In the genomic region with DNA sequence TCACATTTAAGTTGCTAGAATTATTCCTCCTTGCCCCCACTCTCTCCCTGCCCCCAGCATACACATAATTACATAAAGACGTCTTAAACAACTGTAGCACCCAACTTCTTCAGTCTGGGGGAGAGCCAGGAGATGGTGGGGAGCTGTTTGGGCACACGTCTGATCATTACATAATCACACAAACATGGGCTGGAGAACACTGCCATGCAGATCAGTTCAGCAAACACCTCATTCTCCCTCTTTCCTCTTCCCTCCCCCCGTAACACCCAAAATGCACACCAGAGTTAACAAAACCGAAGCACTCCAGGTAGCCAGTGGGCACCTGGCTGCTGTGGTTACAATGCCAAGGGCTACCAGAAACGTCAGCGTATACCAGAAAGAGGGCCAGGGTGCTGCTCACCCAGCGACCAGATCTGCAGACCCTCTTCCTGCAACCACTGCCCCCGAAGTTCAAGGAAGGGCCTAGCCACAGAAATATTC, we compare ENCODE assay signal across 9 cellular contexts. TPM values are rescaled to one million over a fixed set of nuclear protein-coding genes. Genes with fewer than 3 reads are reported as not detected.
DNase-seq lines count a peak whose midpoint lies in the region; ATAC-seq and TF ChIP-seq lines count a peak whose summit lies in the region.
"Had no signal": no experiment of that assay in that cellular context is flagged by ENCODE, and none has a peak within 500 bp of the region (broad histone marks: within the 10 kb centered on the region; RNA-seq: fewer than 3 reads in every experiment).

No MANE protein-coding gene starts in this region.

- TF ChIP-seq EP300 in SK-N-SH (IDR thresholded peaks at IDR 0.05; ENCODE audit: borderline replicate concordance in 1 of 2, low read depth in 1 of 2, low read length in 1 of 2) = no peak

- DNase-seq in SK-N-SH (no peak), activated B cell treated with CpG ODN at 0.5 μM for 24 hours (no peak), glutamatergic neuron (no peak), DMS53 (lab: John Stamatoyannopoulos, UW) (no peak), colonic mucosa (no peak)
- DNase-seq: NCI-H1048 had no signal

- H3K4me2 ChIP-seq in SK-N-SH (peak overlapping the region; percentile 88), skeletal muscle satellite cell (ENCODE audit: low read length) (peak overlapping the region; percentile 94)

- H3K4me3 ChIP-seq in SK-N-SH (ENCODE audit: low read depth in 2 of 2, low read length in 1 of 2) = peak overlapping the region; percentile 75 to 84
- no peak overlapping the region for H3K4me3 ChIP-seq in skeletal muscle satellite cell (ENCODE audit: low read length)
- no peak overlapping the region for H3K4me3 ChIP-seq in colonic mucosa

- H3K27me3 ChIP-seq in SK-N-SH (ENCODE audit: insufficient read depth) (no peaks in the 10 kb centered on the region), skeletal muscle satellite cell (ENCODE audit: control insufficient read depth, insufficient read depth, low read length) (peaks cover 20% of the 10 kb centered on the region), colonic mucosa (no peaks in the 10 kb centered on the region)

- H3K27ac Mint-ChIP-seq in activated B cell treated with CpG ODN at 0.5 μM for 24 hours = no peak overlapping the region
- no peak overlapping the region for H3K27ac Mint-ChIP-seq in glutamatergic neuron (ENCODE audit: unreplicated experiment)

- 80% methylated on average over 5 of the region's 8 CpGs for WGBS in SK-N-SH (ENCODE audit: low lambda C conversion rate)

- H3K79me2 ChIP-seq in SK-N-SH (ENCODE audit: insufficient read depth) = peaks cover 24% of the 10 kb centered on the region

- H3K9me3 ChIP-seq in SK-N-SH (no peaks in the 10 kb centered on the region), skeletal muscle satellite cell (replicated peaks; ENCODE audit: low read length) (no peaks in the 10 kb centered on the region), colonic mucosa (no peaks in the 10 kb centered on the region)

- H3K27ac ChIP-seq in SK-N-SH (ENCODE audit: low read depth in 2 of 2, low read length in 1 of 2) (peak overlapping the region in 1 of 2 experiments; percentile 90; a peak in 2 of 4 replicates), colonic mucosa (no peak overlapping the region)

- no peak for TF ChIP-seq RAD21 in SK-N-SH (IDR thresholded peaks at IDR 0.05; ENCODE audit: low read length)

- peaks cover 21% of the 10 kb centered on the region for H3F3A ChIP-seq in SK-N-SH (replicated peaks; ENCODE audit: insufficient read depth)

- POLR2A ChIA-PET in SK-N-SH (lab: Yijun Ruan, JAX) (no interaction called here), activated B cell treated with CpG ODN at 0.5 μM for 24 hours (lab: Charles Lee) (no interaction called here)

- H3K4me1 Mint-ChIP-seq in activated B cell treated with CpG ODN at 0.5 μM for 24 hours = peaks cover 28% of the 10 kb centered on the region
- peaks cover 14% of the 10 kb centered on the region for H3K4me1 Mint-ChIP-seq in glutamatergic neuron (ENCODE audit: low read depth, unreplicated experiment)

- 0 out of 2 replicates have a peak overlapping the region, but pooled peaks have one; percentile 77 for H2AFZ ChIP-seq in SK-N-SH (ENCODE audit: low read depth)

- H3K4me1 ChIP-seq in SK-N-SH (ENCODE audit: control insufficient read depth in 1 of 2, insufficient read depth in 2 of 2, low read depth in 1 of 2, low read length in 1 of 2) = peaks cover 29 to 36% of the 10 kb centered on the region in 2 experiments
- peaks cover 29% of the 10 kb centered on the region for H3K4me1 ChIP-seq in skeletal muscle satellite cell (ENCODE audit: control insufficient read depth, insufficient read depth, low read length)
- peaks cover 3% of the 10 kb centered on the region for H3K4me1 ChIP-seq in colonic mucosa

- TF ChIP-seq CTCF in SK-N-SH (IDR thresholded peaks at IDR 0.05) (no peak), activated B cell treated with CpG ODN at 0.5 μM for 24 hours (IDR thresholded peaks at IDR 0.05) (no peak), glutamatergic neuron (IDR thresholded peaks at IDR 0.05; ENCODE audit: partially characterized antibody, unreplicated experiment) (no peak), colonic mucosa (IDR thresholded peaks at IDR 0.05) (no peak)

- H3K36me3 Mint-ChIP-seq in activated B cell treated with CpG ODN at 0.5 μM for 24 hours (ENCODE audit: low read depth) (no peaks in the 10 kb centered on the region), glutamatergic neuron (ENCODE audit: unreplicated experiment) (no peaks in the 10 kb centered on the region)

- H3K36me3 ChIP-seq in SK-N-SH (replicated peaks in 1 of 2; ENCODE audit: control insufficient read depth in 1 of 2, insufficient read depth in 2 of 2, low read length in 1 of 2) (no peaks in the 10 kb centered on the region), skeletal muscle satellite cell (ENCODE audit: insufficient read depth, low read length) (no peaks in the 10 kb centered on the region), colonic mucosa (no peaks in the 10 kb centered on the region)

- H3K9me3 Mint-ChIP-seq in activated B cell treated with CpG ODN at 0.5 μM for 24 hours (no peaks in the 10 kb centered on the region), glutamatergic neuron (ENCODE audit: unreplicated experiment) (no peaks in the 10 kb centered on the region)

- ATAC-seq in SK-N-SH treated with all-trans-retinoic acid at 6 μM for 48 hours = no peak
- no peak for ATAC-seq in activated B cell treated with CpG ODN at 0.5 μM for 24 hours (ENCODE audit: low read depth)
- ATAC-seq in GM21360 (IDR thresholded peaks at IDR 0.05; ENCODE audit: unreplicated experiment) = no peak

- CTCF ChIA-PET in SK-N-SH (lab: Yijun Ruan, JAX) (interaction anchor here (0.5 to 2.0 kb wide), 6 partner anchors 9 to 256 kb away, joined by 3 to 6 read pairs (median 4); no protein-coding TSS in a partner anchor), activated B cell treated with CpG ODN at 0.5 μM for 24 hours (lab: Charles Lee) (no interaction called here)

- no peaks in the 10 kb centered on the region for H4K20me1 ChIP-seq in SK-N-SH (ENCODE audit: insufficient read depth)

- intact Hi-C loops in activated B cell treated with CpG ODN at 0.5 μM for 24 hours (cut with micrococcal nuclease) = no loop called here
- intact Hi-C loops in colonic mucosa (cut with DNase I) = no loop called here

- peak overlapping the region; percentile 66; the same call in 1 of the 2 replicates for H3K9ac ChIP-seq in SK-N-SH
- no peak overlapping the region for H3K9ac ChIP-seq in skeletal muscle satellite cell (ENCODE audit: low read depth, low read length)
- H3K9ac ChIP-seq in colonic mucosa (ENCODE audit: low read depth in 2 of 2, low read length in 2 of 2) = no peak overlapping the region

- H3K27me3 Mint-ChIP-seq in activated B cell treated with CpG ODN at 0.5 μM for 24 hours (peaks cover 57% of the 10 kb centered on the region), glutamatergic neuron (ENCODE audit: unreplicated experiment) (peaks cover 5% of the 10 kb centered on the region)

- H3K4me3 Mint-ChIP-seq in activated B cell treated with CpG ODN at 0.5 μM for 24 hours = peak overlapping the region; percentile 15
- peak overlapping the region; percentile 85 for H3K4me3 Mint-ChIP-seq in glutamatergic neuron (ENCODE audit: unreplicated experiment)

- H3K9me2 ChIP-seq in SK-N-SH = no peaks in the 10 kb centered on the region

TF ChIP-seq in SK-N-SH, 30 proteins besides CTCF, POLR2A, EP300 and RAD21:
- no peak for TF ChIP-seq FOXM1 (IDR thresholded peaks at IDR 0.05; ENCODE audit: low read depth)
- TF ChIP-seq NFIC (IDR thresholded peaks at IDR 0.05; ENCODE audit: borderline replicate concordance) = no peak
- no peak for TF ChIP-seq GATA2 (CRISPR knock-in tag; IDR thresholded peaks at IDR 0.05)
- no peak for TF ChIP-seq YY1 (IDR thresholded peaks at IDR 0.05; ENCODE audit: low read depth)

TF ChIP-seq in SK-N-SH treated with all-trans-retinoic acid at 6 μM for 48 hours, 23 proteins besides CTCF, POLR2A, EP300 and RAD21:
- TF ChIP-seq ZFP3 (CRISPR knock-in tag; IDR thresholded peaks at IDR 0.05) (no peak), ISL1 (CRISPR knock-in tag; IDR thresholded peaks at IDR 0.05) (no peak), ZNF8 (CRISPR knock-in tag; IDR thresholded peaks at IDR 0.05) (no peak), TOX (CRISPR knock-in tag; IDR thresholded peaks at IDR 0.05; ENCODE audit: borderline replicate concordance) (no peak), ZNF70 (CRISPR knock-in tag; IDR thresholded peaks at IDR 0.05) (no peak), CSDC2 (CRISPR knock-in tag; IDR thresholded peaks at IDR 0.05) (no peak), OSR1 (CRISPR knock-in tag; IDR thresholded peaks at IDR 0.05) (no peak), SNAI2 (CRISPR knock-in tag; IDR thresholded peaks at IDR 0.05) (no peak), BACH2 (CRISPR knock-in tag; IDR thresholded peaks at IDR 0.05; ENCODE audit: borderline replicate concordance) (no peak), ZFP30 (CRISPR knock-in tag; IDR thresholded peaks at IDR 0.05) (no peak), PPARA (CRISPR knock-in tag; IDR thresholded peaks at IDR 0.05; ENCODE audit: borderline replicate concordance) (no peak), ESRRG (CRISPR knock-in tag; IDR thresholded peaks at IDR 0.05) (no peak)
- TF ChIP-seq, protein P1, sequence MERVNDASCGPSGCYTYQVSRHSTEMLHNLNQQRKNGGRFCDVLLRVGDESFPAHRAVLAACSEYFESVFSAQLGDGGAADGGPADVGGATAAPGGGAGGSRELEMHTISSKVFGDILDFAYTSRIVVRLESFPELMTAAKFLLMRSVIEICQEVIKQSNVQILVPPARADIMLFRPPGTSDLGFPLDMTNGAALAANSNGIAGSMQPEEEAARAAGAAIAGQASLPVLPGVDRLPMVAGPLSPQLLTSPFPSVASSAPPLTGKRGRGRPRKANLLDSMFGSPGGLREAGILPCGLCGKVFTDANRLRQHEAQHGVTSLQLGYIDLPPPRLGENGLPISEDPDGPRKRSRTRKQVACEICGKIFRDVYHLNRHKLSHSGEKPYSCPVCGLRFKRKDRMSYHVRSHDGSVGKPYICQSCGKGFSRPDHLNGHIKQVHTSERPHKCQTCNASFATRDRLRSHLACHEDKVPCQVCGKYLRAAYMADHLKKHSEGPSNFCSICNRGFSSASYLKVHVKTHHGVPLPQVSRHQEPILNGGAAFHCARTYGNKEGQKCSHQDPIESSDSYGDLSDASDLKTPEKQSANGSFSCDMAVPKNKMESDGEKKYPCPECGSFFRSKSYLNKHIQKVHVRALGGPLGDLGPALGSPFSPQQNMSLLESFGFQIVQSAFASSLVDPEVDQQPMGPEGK (CRISPR knock-in tag; IDR thresholded peaks at IDR 0.05; ENCODE audit: borderline replicate concordance) = no peak
TF ChIP-seq in SK-N-SH treated with all-trans-retinoic acid at 6 μM for 48 hours: peak in this region for 0.

RNA-seq across cellular contexts. Expression of gene HIVEP3, which starts 1.6 kb away (rescaled TPM):
- 6.2 and 6.4 TPM in 2 replicates for polyA plus RNA-seq in SK-N-SH (2012; rRNA removed)
- 6.9 and 7.3 TPM in 2 replicates for polyA plus RNA-seq in SK-N-SH (2012; cell fraction: cytosol; rRNA removed)
- 5.7 and 9.3 TPM in 2 replicates for polyA plus RNA-seq in SK-N-SH (2012; cell fraction: nucleus; rRNA removed)
- total RNA-seq in activated B cell treated with CpG ODN at 0.5 μM for 24 hours (12.6 and 14.4 TPM in 2 replicates), glutamatergic neuron (ENCODE audit: unreplicated experiment) (15.1 TPM), colonic mucosa (1 to 10 TPM; 1.9 to 3.3 TPM)
- 0.25 and 0.44 TPM in 2 replicates for total RNA-seq in skeletal muscle satellite cell (2012; rRNA removed)

Comparison
In these comparisons a context has a peak if more than half of its experiments do, and no peak if none do; other contexts are left out.
1. H3K4me3 ChIP-seq: peak in SK-N-SH (2 of 2); none in skeletal muscle satellite cell (single experiment) and colonic mucosa (single experiment).